1 cellular context compared by ENCODE assay signal in the genomic region with DNA sequence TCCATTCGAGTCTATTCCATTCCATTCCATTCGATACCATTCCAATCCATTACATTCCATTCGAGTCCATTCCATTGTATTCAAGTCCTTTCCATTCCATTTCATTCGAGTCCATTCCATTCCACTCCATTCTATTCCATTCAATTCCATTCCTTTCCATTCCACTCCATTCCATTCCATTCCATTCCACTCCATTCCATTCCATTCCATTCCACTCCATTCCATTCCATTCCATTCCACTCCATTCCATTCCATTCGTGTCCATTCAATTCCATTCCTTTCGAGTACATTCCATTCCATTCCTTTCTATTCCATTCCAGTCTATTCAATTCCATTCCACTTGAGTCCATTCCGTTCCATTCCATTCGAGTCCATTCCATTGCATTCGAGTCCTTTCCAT.
TF ChIP-seq lines count a peak whose summit lies in the region.
"Not testable (repeated sequence)": the region's sequence is repeated elsewhere in the genome, so short reads cannot be mapped to it uniquely, and the experiment has no call there.

No MANE protein-coding gene starts in this region.

TF ChIP-seq in HepG2, 621 proteins besides CTCF, POLR2A, EP300 and RAD21:
- 0 out of 2 replicates have a peak, but pooled peaks have one; percentile 6 for TF ChIP-seq NONO (IDR thresholded peaks at IDR 0.05)
- TF ChIP-seq NONO (CRISPR knock-in tag; conservative IDR thresholded peaks at IDR 0.05); LCORL (CRISPR knock-in tag; IDR thresholded peaks at IDR 0.05): not testable (repeated sequence)
- TF ChIP-seq PLRG1 (conservative IDR thresholded peaks at IDR 0.05) = 0 out of 2 replicates have a peak, but pooled peaks have one; percentile 6
- peak; percentile 40; the same call in 1 of the 2 replicates for TF ChIP-seq LCORL (IDR thresholded peaks at IDR 0.05)
- TF ChIP-seq, protein P1, sequence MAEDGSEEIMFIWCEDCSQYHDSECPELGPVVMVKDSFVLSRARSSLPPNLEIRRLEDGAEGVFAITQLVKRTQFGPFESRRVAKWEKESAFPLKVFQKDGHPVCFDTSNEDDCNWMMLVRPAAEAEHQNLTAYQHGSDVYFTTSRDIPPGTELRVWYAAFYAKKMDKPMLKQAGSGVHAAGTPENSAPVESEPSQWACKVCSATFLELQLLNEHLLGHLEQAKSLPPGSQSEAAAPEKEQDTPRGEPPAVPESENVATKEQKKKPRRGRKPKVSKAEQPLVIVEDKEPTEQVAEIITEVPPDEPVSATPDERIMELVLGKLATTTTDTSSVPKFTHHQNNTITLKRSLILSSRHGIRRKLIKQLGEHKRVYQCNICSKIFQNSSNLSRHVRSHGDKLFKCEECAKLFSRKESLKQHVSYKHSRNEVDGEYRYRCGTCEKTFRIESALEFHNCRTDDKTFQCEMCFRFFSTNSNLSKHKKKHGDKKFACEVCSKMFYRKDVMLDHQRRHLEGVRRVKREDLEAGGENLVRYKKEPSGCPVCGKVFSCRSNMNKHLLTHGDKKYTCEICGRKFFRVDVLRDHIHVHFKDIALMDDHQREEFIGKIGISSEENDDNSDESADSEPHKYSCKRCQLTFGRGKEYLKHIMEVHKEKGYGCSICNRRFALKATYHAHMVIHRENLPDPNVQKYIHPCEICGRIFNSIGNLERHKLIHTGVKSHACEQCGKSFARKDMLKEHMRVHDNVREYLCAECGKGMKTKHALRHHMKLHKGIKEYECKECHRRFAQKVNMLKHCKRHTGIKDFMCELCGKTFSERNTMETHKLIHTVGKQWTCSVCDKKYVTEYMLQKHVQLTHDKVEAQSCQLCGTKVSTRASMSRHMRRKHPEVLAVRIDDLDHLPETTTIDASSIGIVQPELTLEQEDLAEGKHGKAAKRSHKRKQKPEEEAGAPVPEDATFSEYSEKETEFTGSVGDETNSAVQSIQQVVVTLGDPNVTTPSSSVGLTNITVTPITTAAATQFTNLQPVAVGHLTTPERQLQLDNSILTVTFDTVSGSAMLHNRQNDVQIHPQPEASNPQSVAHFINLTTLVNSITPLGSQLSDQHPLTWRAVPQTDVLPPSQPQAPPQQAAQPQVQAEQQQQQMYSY (CRISPR knock-in tag; IDR thresholded peaks at IDR 0.05) = peak; percentile 26; the same call in 1 of the 2 replicates
- TF ChIP-seq IKZF1 (IDR thresholded peaks at IDR 0.05) = peak; percentile 64; the same call in 1 of the 2 replicates
- TF ChIP-seq ATM (IDR thresholded peaks at IDR 0.05; ENCODE audit: borderline replicate concordance) = peak; percentile 9; the same call in 1 of the 2 replicates
- peak; percentile 48; the same call in 1 of the 2 replicates for TF ChIP-seq ARNT (IDR thresholded peaks at IDR 0.05)
